2 cellular contexts compared by ENCODE assay signal in genomic region chr10:28840954-28841353, GRCh38.
TF ChIP-seq lines count a peak whose summit lies in the region.

No MANE protein-coding gene starts in this region.

TF ChIP-seq in A549, 52 proteins besides CTCF, POLR2A, EP300 and RAD21 (continued from another document):
- TF ChIP-seq PBX3 (IDR thresholded peaks at IDR 0.05) (no peak), JUNB (IDR thresholded peaks at IDR 0.05) (0 out of 2 replicates have a peak, but pooled peaks have one; percentile 33), GATA3 (IDR thresholded peaks at IDR 0.05; ENCODE audit: borderline replicate concordance) (peak; percentile 68; the same call in 1 of the 2 replicates)

TF ChIP-seq in GM23338, 12 proteins besides CTCF, POLR2A, EP300 and RAD21 (continued from another document):
- no peak for TF ChIP-seq ETS1 (IDR thresholded peaks at IDR 0.05)
